8 cellular contexts compared by ENCODE assay signal in the genomic region with DNA sequence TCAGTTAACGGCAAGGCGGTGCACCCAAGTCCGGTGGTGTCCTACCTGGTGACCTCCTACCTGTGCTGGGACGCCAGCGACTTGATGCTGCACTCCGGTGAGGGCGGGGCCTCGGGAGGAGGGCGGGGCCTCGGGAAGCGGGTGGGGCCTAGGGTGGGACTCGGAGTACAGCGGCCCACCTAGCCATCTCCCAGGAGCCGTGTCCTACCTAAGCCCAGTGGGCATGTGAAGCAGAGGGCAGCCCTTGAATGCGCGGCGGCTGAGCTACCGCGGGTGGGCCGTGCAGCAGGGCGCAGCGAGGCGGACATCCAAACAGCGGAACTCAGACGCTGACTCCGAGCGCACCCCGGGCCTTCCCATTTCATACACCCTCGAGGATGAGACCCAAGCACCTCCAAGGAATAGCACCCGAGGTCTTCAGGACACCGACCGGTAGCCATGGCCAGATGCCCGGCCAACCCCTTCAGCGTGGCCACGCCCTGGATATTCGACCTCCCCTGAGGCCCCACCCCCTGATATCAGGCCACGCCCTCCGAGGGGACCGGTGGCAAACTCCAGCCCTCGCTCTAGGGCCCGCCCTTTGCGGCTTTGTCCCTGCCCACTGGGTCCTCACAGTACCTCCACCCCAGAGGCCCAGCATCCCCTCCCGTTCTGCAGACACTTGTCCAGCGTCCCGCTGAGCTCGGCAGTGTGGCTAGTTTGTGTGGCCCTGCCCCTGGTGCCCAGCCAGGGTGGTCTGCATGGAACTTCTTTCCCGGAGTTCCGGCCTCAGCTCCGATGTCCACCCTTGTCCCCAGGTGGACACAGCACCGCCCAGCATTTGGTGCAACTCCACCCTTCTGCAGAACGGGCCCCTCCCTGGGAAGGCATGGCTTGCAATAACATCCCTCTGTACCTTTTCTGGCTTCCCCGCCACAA. TPM values are rescaled to one million over a fixed set of nuclear protein-coding genes. Genes with fewer than 3 reads are reported as not detected.
DNase-seq lines count a peak whose midpoint lies in the region; ATAC-seq and TF ChIP-seq lines count a peak whose summit lies in the region.

No MANE protein-coding gene starts in this region.

- H3K36me3 ChIP-seq in PC-3 (ENCODE audit: low read depth, low read length) = no peaks in the 10 kb centered on the region
- no peaks in the 10 kb centered on the region for H3K36me3 ChIP-seq in mesenchymal stem cell (ENCODE audit: control insufficient read depth in 1 of 2, insufficient read depth in 2 of 2, low read depth in 1 of 2, low read length in 2 of 2)

- H3K4me3 Mint-ChIP-seq in MCF 10A (ENCODE audit: unreplicated experiment) = peak overlapping the region; percentile 32

- ATAC-seq in GM19035 (IDR thresholded peaks at IDR 0.05; ENCODE audit: unreplicated experiment) = peak; percentile 64
- peak; percentile 46 for ATAC-seq in HG03097 (IDR thresholded peaks at IDR 0.05; ENCODE audit: low FRiP score, unreplicated experiment)
- ATAC-seq in PC-3 = peak; percentile 72

- peak overlapping the region in 1 of 2 experiments; percentile 34 for H3K23ac ChIP-seq in mesenchymal stem cell (ENCODE audit: low read length in 2 of 2)

- H4K8ac ChIP-seq in mesenchymal stem cell (ENCODE audit: low read length) = no peak overlapping the region

- POLR2A ChIA-PET in PC-3 (lab: Charles Lee; ENCODE audit: unreplicated experiment) (no interaction called here), MCF 10A (lab: Yijun Ruan, JAX) (interaction anchor here (1.0 kb wide), 1 partner anchor 14 kb away, joined by 4 read pairs; no protein-coding TSS in a partner anchor)

- peaks cover 61% of the 10 kb centered on the region for H3K27me3 ChIP-seq in PC-3 (ENCODE audit: low read length)
- H3K27me3 ChIP-seq in mesenchymal stem cell (ENCODE audit: control insufficient read depth in 1 of 2, insufficient read depth in 1 of 2, low read length in 2 of 2) = peaks cover 44 to 76% of the 10 kb centered on the region in 2 experiments

- H3K27ac ChIP-seq in PC-3 (ENCODE audit: low read length) = no peak overlapping the region
- H3K27ac ChIP-seq in mesenchymal stem cell (ENCODE audit: low read length, poor library complexity, severe bottlenecking) = no peak overlapping the region

- H3F3A ChIP-seq in PC-3 (ENCODE audit: low read length, unreplicated experiment) = no peaks in the 10 kb centered on the region

- H4K91ac ChIP-seq in mesenchymal stem cell (ENCODE audit: low read length) = no peak overlapping the region

- H3K9me2 ChIP-seq in PC-3 (replicated peaks; ENCODE audit: low read length) = no peaks in the 10 kb centered on the region

- CTCF ChIA-PET in PC-3 (lab: Charles Lee) = no interaction called here
- CTCF ChIA-PET in MCF 10A (lab: Yijun Ruan, JAX) = interaction anchor here (1.0 kb wide), 1 partner anchor 104 kb away, joined by 4 read pairs; no protein-coding TSS in a partner anchor

- in situ Hi-C loops in Caki2 (cut with HindIII; ENCODE audit: low pct_unique_long_range_greater_than_20kb, low sequenced_read_pairs) = no loop called here

- H2BK12ac ChIP-seq in mesenchymal stem cell (ENCODE audit: low read length in 2 of 2) = no peak overlapping the region

- BruUV-seq in PC-3 (replicated peaks; lab: Mats Ljungman, UMichigan) = no TSS peak
- BruUV-seq in MCF 10A (replicated peaks; lab: Mats Ljungman, UMichigan) = no TSS peak

- H3K4me1 ChIP-seq in PC-3 (ENCODE audit: insufficient read depth, low read length) = no peaks in the 10 kb centered on the region
- peaks cover 2% of the 10 kb centered on the region for H3K4me1 ChIP-seq in mesenchymal stem cell (ENCODE audit: control insufficient read depth, insufficient read depth, low read depth, low read length)

- H2AFZ ChIP-seq in PC-3 (ENCODE audit: low read length) (peak overlapping the region; percentile 55), mesenchymal stem cell (ENCODE audit: low read depth, low read length) (peak overlapping the region; percentile 86)

- no peak overlapping the region for H3K14ac ChIP-seq in mesenchymal stem cell (ENCODE audit: low read length in 2 of 2)

- no peaks in the 10 kb centered on the region for H4K20me1 ChIP-seq in PC-3 (ENCODE audit: low read length)

- intact Hi-C loops in PC-3 (cut with micrococcal nuclease) (no loop called here), MCF 10A (cut with micrococcal nuclease) (no loop called here)

- H3K27ac Mint-ChIP-seq in MCF 10A (ENCODE audit: low read depth, unreplicated experiment) = no peak overlapping the region

- H3K4ac ChIP-seq in mesenchymal stem cell (ENCODE audit: low read depth in 1 of 2, low read length in 2 of 2) = no peak overlapping the region

- H3K79me2 ChIP-seq in PC-3 (ENCODE audit: low read length) = no peaks in the 10 kb centered on the region

- H3K9me3 Mint-ChIP-seq in MCF 10A (ENCODE audit: unreplicated experiment) = no peaks in the 10 kb centered on the region

- no peaks in the 10 kb centered on the region for H3K79me1 ChIP-seq in mesenchymal stem cell (replicated peaks; ENCODE audit: low read length, poor library complexity, severe bottlenecking)

- peaks cover 30% of the 10 kb centered on the region for H3K27me3 Mint-ChIP-seq in MCF 10A (ENCODE audit: insufficient read depth, unreplicated experiment)

- H3K4me3 ChIP-seq in PC-3 (ENCODE audit: low read length) (peak overlapping the region; percentile 46), mesenchymal stem cell (ENCODE audit: insufficient read depth in 1 of 2, low read depth in 1 of 2, low read length in 2 of 2) (peak overlapping the region in 1 of 2 experiments; percentile 55)

- H2BK15ac ChIP-seq in mesenchymal stem cell (ENCODE audit: low read depth, poor library complexity, severe bottlenecking) = peak overlapping the region; percentile 16

- no peaks in the 10 kb centered on the region for H3K36me3 Mint-ChIP-seq in MCF 10A (ENCODE audit: insufficient read depth, unreplicated experiment)

- DNase-seq in Caki2 (ENCODE audit: low read depth) (peak; percentile 53), PC-3 (peak; percentile 59), MCF 10A (ENCODE audit: unreplicated experiment) (peak; percentile 52), mesenchymal stem cell (peak; percentile 16), middle frontal gyrus (ENCODE audit: extremely low spot score, low spot score) (no peak), HuH-7 (ENCODE audit: low spot score) (no peak)

- H2AK5ac ChIP-seq in mesenchymal stem cell (ENCODE audit: low read length, severe bottlenecking) = no peak overlapping the region

- H3K9me3 ChIP-seq in PC-3 (ENCODE audit: low read length) (no peaks in the 10 kb centered on the region), mesenchymal stem cell (ENCODE audit: control insufficient read depth, low read length) (no peaks in the 10 kb centered on the region)

- no peak overlapping the region for H2BK5ac ChIP-seq in mesenchymal stem cell (ENCODE audit: low read depth, low read length, poor library complexity, severe bottlenecking)

- peaks cover 25% of the 10 kb centered on the region for H3K4me1 Mint-ChIP-seq in MCF 10A (ENCODE audit: insufficient read depth, unreplicated experiment)

- WGBS in mesenchymal stem cell = 15% methylated on average over 52 of the region's 52 CpGs

- TF ChIP-seq CTCF in PC-3 (conservative IDR thresholded peaks at IDR 0.05; ENCODE audit: low read depth, low read length) = no peak
- no peak for TF ChIP-seq CTCF in MCF 10A (IDR thresholded peaks at IDR 0.05; ENCODE audit: unreplicated experiment)

- H3K4me2 ChIP-seq in PC-3 (ENCODE audit: low read length) = peak overlapping the region; percentile 67
- H3K4me2 ChIP-seq in mesenchymal stem cell (ENCODE audit: low read length, poor library complexity, severe bottlenecking) = no peak overlapping the region

- no peak overlapping the region for H3K18ac ChIP-seq in mesenchymal stem cell (ENCODE audit: low read depth in 1 of 2, low read length in 2 of 2)

- no peak overlapping the region for H2BK120ac ChIP-seq in mesenchymal stem cell (ENCODE audit: low read depth, low read length)

- no peak overlapping the region for H3K9ac ChIP-seq in PC-3 (ENCODE audit: low read length)
- H3K9ac ChIP-seq in mesenchymal stem cell (ENCODE audit: low read length) = no peak overlapping the region

RNA-seq across cellular contexts. Expression of a gene that starts 5.4 kb away (rescaled TPM):
- total RNA-seq in Caki2 (2014; rRNA removed; shearing (Covaris generic); ENCODE audit: low replicate concordance) = not detected in 2 replicates
- total RNA-seq in PC-3 (2014; rRNA removed) (not detected in 2 replicates), MCF 10A (2022) (0.84 and 0.88 TPM in 2 replicates)
- polyA plus RNA-seq in mesenchymal stem cell (2013, experiment 1 of 2) = 0.32 TPM
- polyA plus RNA-seq in mesenchymal stem cell (2013, experiment 2 of 2) = 0.11 TPM

RNA-seq across cellular contexts. Expression of a gene that starts 15.2 kb away (rescaled TPM):
- total RNA-seq in Caki2 (2014; rRNA removed; shearing (Covaris generic); ENCODE audit: low replicate concordance) = not detected in 2 replicates
- total RNA-seq in PC-3 (2014; rRNA removed) = 1.3 TPM in 1 of 2 replicates, not detected in the other
- total RNA-seq in MCF 10A (2022) = not detected in 2 replicates
- not detected for polyA plus RNA-seq in mesenchymal stem cell (2013, experiment 1 of 2)
- not detected for polyA plus RNA-seq in mesenchymal stem cell (2013, experiment 2 of 2)

RNA-seq across cellular contexts. Expression of a gene that starts 28.0 kb away (rescaled TPM):
- total RNA-seq in Caki2 (2014; rRNA removed; shearing (Covaris generic); ENCODE audit: low replicate concordance) = not detected in 2 replicates
- total RNA-seq in PC-3 (2014; rRNA removed) (not detected in 2 replicates), MCF 10A (2022) (not detected in 2 replicates)
- polyA plus RNA-seq in mesenchymal stem cell (2013, experiment 1 of 2) = not detected
- not detected for polyA plus RNA-seq in mesenchymal stem cell (2013, experiment 2 of 2)

RNA-seq across cellular contexts. Expression of a gene that starts 36.5 kb away (rescaled TPM):
- total RNA-seq in Caki2 (2014; rRNA removed; shearing (Covaris generic); ENCODE audit: low replicate concordance) = not detected in 2 replicates
- total RNA-seq in PC-3 (2014; rRNA removed) (not detected in 2 replicates), MCF 10A (2022) (not detected in 2 replicates)
- polyA plus RNA-seq in mesenchymal stem cell (2013, experiment 1 of 2) = not detected
- polyA plus RNA-seq in mesenchymal stem cell (2013, experiment 2 of 2) = not detected

RNA-seq across cellular contexts. Expression of a gene that starts 47.9 kb away (rescaled TPM):
- not detected in 2 replicates for total RNA-seq in Caki2 (2014; rRNA removed; shearing (Covaris generic); ENCODE audit: low replicate concordance)
- not detected in 2 replicates for total RNA-seq in PC-3 (2014; rRNA removed)
- total RNA-seq in MCF 10A (2022) = not detected in 2 replicates
- polyA plus RNA-seq in mesenchymal stem cell (2013, experiment 1 of 2) = not detected
- polyA plus RNA-seq in mesenchymal stem cell (2013, experiment 2 of 2) = not detected

Comparison
In these comparisons a context has a peak if more than half of its experiments do, and no peak if none do; other contexts are left out.
1. DNase-seq: peak in Caki2 (single experiment), PC-3 (single experiment), MCF 10A (single experiment) and mesenchymal stem cell (single experiment); none in middle frontal gyrus (single experiment) and HuH-7 (single experiment).
2. Peak in every context shown above with its lines, with median percentiles within 50 percentile points of each other: ATAC-seq.